1 cellular context compared by ENCODE assay signal in genomic region chr6:16956371-16956770, GRCh38.
TF ChIP-seq lines count a peak whose summit lies in the region.

No MANE protein-coding gene starts in this region.

TF ChIP-seq in IMR-90, 13 proteins besides CTCF, POLR2A, EP300 and RAD21 (continued from another document):
- no peak for TF ChIP-seq USF2 (IDR thresholded peaks at IDR 0.05; ENCODE audit: low read depth, low read length)
